In the genomic region with DNA sequence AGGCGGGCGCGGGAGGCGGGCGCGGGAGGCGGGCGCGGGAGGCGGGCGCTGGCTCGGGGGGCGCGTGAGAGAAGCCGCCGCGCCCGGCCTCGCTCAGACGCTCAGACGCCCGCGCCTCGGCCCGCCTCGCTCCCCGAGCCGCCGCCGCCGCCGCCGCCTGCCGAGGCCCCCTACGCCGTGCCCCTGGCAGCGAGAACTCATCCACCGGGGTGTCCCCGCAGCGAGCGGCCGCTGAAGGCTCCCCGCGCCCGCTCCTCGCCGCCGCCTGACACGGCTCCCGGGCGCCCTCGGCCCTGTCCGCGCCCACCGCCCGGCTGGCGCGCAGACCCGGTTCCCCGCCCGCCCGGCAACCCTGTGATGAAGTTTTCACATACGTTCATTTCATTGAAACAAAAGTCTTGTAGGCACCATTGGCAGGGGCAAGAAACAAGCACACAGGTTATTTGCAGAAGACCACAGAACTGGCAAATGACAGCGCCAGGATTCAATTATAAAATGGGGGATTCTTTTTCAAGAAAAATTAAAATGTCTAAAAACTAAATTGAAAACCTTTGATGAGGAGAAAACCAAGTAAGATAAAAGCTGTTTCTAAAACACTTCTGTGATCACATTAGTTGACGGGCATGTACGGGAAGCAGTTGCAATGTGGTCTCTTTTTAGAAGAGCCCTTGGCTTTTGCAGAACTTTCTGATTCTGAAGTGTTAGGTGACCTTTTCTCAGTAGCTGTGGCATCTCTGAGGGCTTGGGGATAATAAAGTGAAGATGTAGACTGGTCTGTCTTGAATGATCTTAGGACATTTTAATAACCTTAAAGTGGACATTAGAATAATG, we compare ENCODE assay signal across 10 cellular contexts. TPM values are rescaled to one million over a fixed set of nuclear protein-coding genes. Genes with fewer than 3 reads are reported as not detected.
DNase-seq lines count a peak whose midpoint lies in the region; ATAC-seq, FAIRE-seq and TF ChIP-seq lines count a peak whose summit lies in the region.
"Had no signal": no experiment of that assay in that cellular context is flagged by ENCODE, and none has a peak within 500 bp of the region (broad histone marks: within the 10 kb centered on the region; RNA-seq: fewer than 3 reads in every experiment).

No MANE protein-coding gene starts in this region.

- H3K27ac ChIP-seq in breast epithelium = no peak overlapping the region
- H3K27ac ChIP-seq in uterus = peak overlapping the region; percentile 59 to 65
- H3K27ac ChIP-seq: GM23248 had no signal

- no peaks in the 10 kb centered on the region for H3K36me3 ChIP-seq in breast epithelium
- no peaks in the 10 kb centered on the region for H3K36me3 ChIP-seq in uterus

- POLR2A ChIA-PET in MCF 10A (lab: Yijun Ruan, JAX) = no interaction called here

- ATAC-seq in activated naive CD4-positive, alpha-beta T cell treated with anti-CD3 and anti-CD28 coated beads, Interleukin-2, amount 50 U/mL, for 72 hours = peak; percentile 29 to 47

- CTCF ChIA-PET in MCF 10A (lab: Yijun Ruan, JAX) = interaction anchor here (1.2 kb wide), 1 partner anchor 67 kb away, joined by 4 read pairs; the partner anchor contains the start of gene MZT2A

- H3K36me3 Mint-ChIP-seq in MCF 10A (ENCODE audit: insufficient read depth, unreplicated experiment) (no peaks in the 10 kb centered on the region), CD14-positive monocyte (peaks cover 0 to 2% of the 10 kb centered on the region in 2 donors)
- peaks cover 0 to 5% of the 10 kb centered on the region in 2 donors for H3K36me3 Mint-ChIP-seq in activated naive CD4-positive, alpha-beta T cell treated with anti-CD3 and anti-CD28 coated beads, Interleukin-2, amount 50 U/mL, for 72 hours

- FAIRE-seq in HTR-8/SVneo (lab: Jason Lieb, UNC) = no peak

- BruUV-seq in MCF 10A (replicated peaks; lab: Mats Ljungman, UMichigan) = no TSS peak

- intact Hi-C loops in breast epithelium (cut with DNase I; ENCODE audit: low total_unique reads) = no loop called here
- intact Hi-C loops in MCF 10A (cut with micrococcal nuclease) = no loop called here
- intact Hi-C loops in uterus (cut with DNase I; ENCODE audit: low total_unique reads) = no loop called here
- intact Hi-C loops in CD14-positive monocyte (cut with micrococcal nuclease) = no loop called here

- no peaks in the 10 kb centered on the region for H3K4me1 ChIP-seq in breast epithelium
- no peaks in the 10 kb centered on the region for H3K4me1 ChIP-seq in uterus

- H3K27me3 Mint-ChIP-seq in MCF 10A (ENCODE audit: insufficient read depth, unreplicated experiment) = peaks cover 59% of the 10 kb centered on the region
- peaks cover 52 to 80% (median 57%) of the 10 kb centered on the region in 3 donors for H3K27me3 Mint-ChIP-seq in CD14-positive monocyte (ENCODE audit: low read depth in 3 of 3)

- H3K27ac Mint-ChIP-seq in MCF 10A (ENCODE audit: low read depth, unreplicated experiment) (no peak overlapping the region), CD14-positive monocyte (no peak overlapping the region)
- H3K27ac Mint-ChIP-seq in activated naive CD4-positive, alpha-beta T cell treated with anti-CD3 and anti-CD28 coated beads, Interleukin-2, amount 50 U/mL, for 72 hours = no peak overlapping the region

- H3K4me3 Mint-ChIP-seq in MCF 10A (ENCODE audit: unreplicated experiment) = no peak overlapping the region
- peak overlapping the region in 1 of 2 donors; percentile 68 for H3K4me3 Mint-ChIP-seq in CD14-positive monocyte

- no peaks in the 10 kb centered on the region for H3K4me1 Mint-ChIP-seq in MCF 10A (ENCODE audit: insufficient read depth, unreplicated experiment)
- no peaks in the 10 kb centered on the region for H3K4me1 Mint-ChIP-seq in CD14-positive monocyte

- TF ChIP-seq CTCF in breast epithelium (IDR thresholded peaks at IDR 0.05) = no peak
- TF ChIP-seq CTCF in MCF 10A (IDR thresholded peaks at IDR 0.05; ENCODE audit: unreplicated experiment) = no peak
- TF ChIP-seq CTCF in uterus (IDR thresholded peaks at IDR 0.05) = no peak
- no peak for TF ChIP-seq CTCF in CD14-positive monocyte (IDR thresholded peaks at IDR 0.05)

- H3K9me3 ChIP-seq in breast epithelium = no peaks in the 10 kb centered on the region
- no peaks in the 10 kb centered on the region for H3K9me3 ChIP-seq in uterus

- DNase-seq in breast epithelium (ENCODE audit: low spot score in 2 of 2) = no peak
- no peak for DNase-seq in MCF 10A (ENCODE audit: unreplicated experiment)
- no peak for DNase-seq in activated naive CD4-positive, alpha-beta T cell treated with anti-CD3 and anti-CD28 coated beads, Interleukin-2, amount 50 U/mL, for 72 hours (ENCODE audit: low spot score in 2 of 2)
- peak; percentile 21 for DNase-seq in iPS-NIHi11 (ENCODE audit: low spot score)
- DNase-seq in uterus = no peak
- no peak for DNase-seq in CD14-positive monocyte (ENCODE audit: low spot score)
- no peak for DNase-seq in NCI-H526 treated with DMSO at 0.1 percent for 48 hours (lab: John Stamatoyannopoulos, UW)
- no peak for DNase-seq in HTR-8/SVneo (ENCODE audit: insufficient read length, low spot score)
- DNase-seq: GM23248, NCI-H2029 treated with DMSO at 0.1 percent for 48 hours had no signal

- TF ChIP-seq POLR2A in breast epithelium (IDR thresholded peaks at IDR 0.05) = no peak
- no peak for TF ChIP-seq POLR2A in uterus (IDR thresholded peaks at IDR 0.05)

- H3K9me3 Mint-ChIP-seq in MCF 10A (ENCODE audit: unreplicated experiment) (no peaks in the 10 kb centered on the region), CD14-positive monocyte (peaks cover 0 to 10% (median 2%) of the 10 kb centered on the region in 7 donors)
- no peaks in the 10 kb centered on the region for H3K9me3 Mint-ChIP-seq in activated naive CD4-positive, alpha-beta T cell treated with anti-CD3 and anti-CD28 coated beads, Interleukin-2, amount 50 U/mL, for 72 hours

- H3K27me3 ChIP-seq in breast epithelium = peaks cover 0 to 25% of the 10 kb centered on the region in 2 donors
- H3K27me3 ChIP-seq in uterus = no peaks in the 10 kb centered on the region

- H3K4me3 ChIP-seq in breast epithelium (peak overlapping the region in 2 of 3 donors; percentile 46 to 68), uterus (peak overlapping the region in 1 of 2 donors; percentile 43)
- H3K4me3 ChIP-seq: GM23248 had no signal

RNA-seq across cellular contexts. Expression of gene TUBA3D, which starts 50.5 kb away (rescaled TPM):
- total RNA-seq in breast epithelium (not detected), MCF 10A (2022) (not detected in 2 replicates), uterus (10 to 100 TPM in 2 of 4 donors, 1 to 10 TPM in 2; 1.0 to 30.3 (median 9.3) TPM)
- not detected for total RNA-seq in activated naive CD4-positive, alpha-beta T cell treated with anti-CD3 and anti-CD28 coated beads, Interleukin-2, amount 50 U/mL, for 72 hours
- not detected for polyA plus RNA-seq in CD14-positive monocyte
- total RNA-seq: GM23248 had no signal
- polyA plus RNA-seq: GM23248 had no signal

Comparison
In these comparisons a context has a peak if more than half of its experiments do, and no peak if none do; other contexts are left out.
1. H3K27ac ChIP-seq: peak in uterus (2 of 2); none in breast epithelium (0 of 2).